15 cellular contexts compared by ENCODE assay signal in genomic region chr12:15154108-15154507, GRCh38.
"Had no signal": no experiment of that assay in that cellular context is flagged by ENCODE, and none has a peak within 500 bp of the region (broad histone marks: within the 10 kb centered on the region; RNA-seq: fewer than 3 reads in every experiment).

No MANE protein-coding gene starts in this region.

- DNase-seq: activated CD4-positive, alpha-beta T cell treated with anti-CD3 and anti-CD28 coated beads, Interleukin-2, amount 10 ng/mL, durations not matched to agents 7 days and 5 days; activated CD8-positive, alpha-beta memory T cell treated with anti-CD3 and anti-CD28 coated beads for 24 hours; activated T-cell treated with anti-CD3 and anti-CD28 coated beads for 4 hours; amniotic stem cell; brain microvascular endothelial cell; dermis blood vessel endothelial cell; hypothalamus; immature natural killer cell; left cardiac atrium; substantia nigra; T-helper 17 cell; upper lobe of right lung had no signal

- H3K27ac ChIP-seq: brain microvascular endothelial cell, upper lobe of right lung had no signal

- H3K36me3 ChIP-seq: brain microvascular endothelial cell, upper lobe of right lung had no signal

- H3K4me3 ChIP-seq: skin epidermis, upper lobe of right lung had no signal

- ATAC-seq: left cardiac atrium; stimulated activated effector memory CD8-positive, alpha-beta T cell treated with anti-CD3 and anti-CD28 coated beads, Interleukin-12 subunit alpha, Interleukin-12 subunit beta, amount 100 ng/mL, for 72 hours; T-helper 17 cell; upper lobe of right lung; WTC11 had no signal

- H3K27me3 ChIP-seq: brain microvascular endothelial cell, upper lobe of right lung had no signal

- H3K9me3 ChIP-seq: upper lobe of right lung had no signal
